In genomic region chr12:51217133-51217967, GRCh38 we compare ENCODE assay signal across 1 cellular context.
TF ChIP-seq lines count a peak whose summit lies in the region.

No MANE protein-coding gene starts in this region.

TF ChIP-seq in HCT116, 20 proteins besides CTCF, POLR2A, EP300 and RAD21 (continued from another document):
- TF ChIP-seq TCF7L2 (IDR thresholded peaks at IDR 0.05; ENCODE audit: borderline replicate concordance, extremely low read depth, insufficient read depth, insufficient read length) (no peak), SRF (IDR thresholded peaks at IDR 0.05; ENCODE audit: low read depth) (no peak), EZH2phosphoT487 (IDR thresholded peaks at IDR 0.05; ENCODE audit: borderline replicate concordance) (no peak), EGR1 (IDR thresholded peaks at IDR 0.05; ENCODE audit: low read depth) (no peak), JUND (IDR thresholded peaks at IDR 0.05) (no peak), ZNF274 (IDR thresholded peaks at IDR 0.05; ENCODE audit: low read depth, low read length) (no peak)
